30 cellular contexts compared by ENCODE assay signal in the genomic region with DNA sequence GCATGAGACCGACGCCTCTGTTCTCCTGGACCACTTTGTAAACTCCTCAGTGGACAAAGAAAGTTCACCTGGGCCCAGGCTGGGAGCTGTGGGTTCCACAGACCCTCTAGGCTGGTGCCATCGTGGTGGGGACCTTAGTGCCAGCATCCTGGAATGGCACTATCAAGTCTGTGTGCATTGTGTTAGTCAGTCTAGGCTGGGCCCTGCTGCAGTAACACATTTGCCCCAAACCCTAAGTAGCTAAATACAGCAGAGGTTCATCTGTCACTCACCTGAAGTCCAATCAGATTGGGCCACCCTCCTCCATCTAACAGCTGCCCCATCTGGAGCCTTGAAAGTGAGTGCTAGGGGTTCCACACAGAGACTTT.
"Had no signal": no experiment of that assay in that cellular context is flagged by ENCODE, and none has a peak within 500 bp of the region (broad histone marks: within the 10 kb centered on the region; RNA-seq: fewer than 3 reads in every experiment).

No MANE protein-coding gene starts in this region.

- H3K9ac ChIP-seq: neural progenitor cell, parathyroid adenoma had no signal

- H3K27me3 ChIP-seq: hepatocyte, neural progenitor cell, neutrophil, right atrium auricular region, stomach, testis, thyroid gland, transverse colon, upper lobe of left lung, vagina had no signal

- H3K4me3 ChIP-seq: hepatocyte, lung, neural progenitor cell, psoas muscle, right atrium auricular region, skin epidermis, stomach, testis, thyroid gland, transverse colon, upper lobe of left lung, vagina had no signal

- H2AFZ ChIP-seq: hepatocyte, neural progenitor cell, parathyroid adenoma had no signal

- H3K79me2 ChIP-seq: hepatocyte had no signal

- H3K4me2 ChIP-seq: hepatocyte, neural progenitor cell had no signal

- H3K27ac ChIP-seq: hepatocyte, neural progenitor cell, neutrophil, parathyroid adenoma, psoas muscle, right atrium auricular region, stomach, testis, thyroid gland, transverse colon, vagina had no signal

- H3K36me3 ChIP-seq: neural progenitor cell, transverse colon had no signal

- DNase-seq: islet precursor cell; kidney glomerular epithelial cell; left cardiac atrium; mesendoderm; naive B cell; natural killer cell; nephron progenitor cell; occipital lobe; stimulated activated CD4-positive, alpha-beta T cell treated with anti-CD3 and anti-CD28 coated beads, Interleukin-12 subunit alpha, Interleukin-12 subunit beta, amount 100 ng/mL, for 4 hours; stimulated activated CD4-positive, alpha-beta T cell treated with anti-CD3 and anti-CD28 coated beads, Interleukin-15, amount 100 ng/mL, for 24 hours; stimulated activated CD4-positive, alpha-beta T cell treated with anti-CD3 and anti-CD28 coated beads, Interleukin-2, amount 100 ng/mL, for 24 hours; stimulated activated CD4-positive, alpha-beta T cell treated with anti-CD3 and anti-CD28 coated beads, Interleukin-4, amount 100 ng/mL, for 1 hour; stimulated activated naive B cell treated with anti-CD40 and anti-IgM and Interleukin-4, amounts not matched to agents 10 μg/mL and 1 μg/mL and 100 μg/mL, for 72 hours; stimulated activated naive CD8-positive, alpha-beta T cell treated with anti-CD3 and anti-CD28 coated beads, Interleukin-15, Interleukin-2, amounts not matched to agents 100 U/mL and 50 U/mL, for 24 hours; stomach; testis; thyroid gland; transverse colon; upper lobe of left lung had no signal

- H3K4me1 ChIP-seq: neural progenitor cell, parathyroid adenoma, psoas muscle, right atrium auricular region, testis, transverse colon, vagina had no signal

- ATAC-seq: left lobe of liver; natural killer cell; psoas muscle; sciatic nerve; stimulated activated naive B cell treated with anti-CD40 and anti-IgM and Interleukin-4, amounts not matched to agents 10 μg/mL and 1 μg/mL and 100 μg/mL, for 72 hours; stimulated activated naive CD8-positive, alpha-beta T cell treated with anti-CD3 and anti-CD28 coated beads, Interleukin-15, Interleukin-2, amounts not matched to agents 100 U/mL and 50 U/mL, for 24 hours had no signal

- H3K9me3 ChIP-seq: neutrophil, psoas muscle, right atrium auricular region, stomach, testis, thyroid gland, transverse colon, upper lobe of left lung, vagina had no signal
